Comparison of ENCODE assay signal across 26 cellular contexts in genomic region chr15:96067677-96068076, GRCh38.
"Had no signal": no experiment of that assay in that cellular context is flagged by ENCODE, and none has a peak within 500 bp of the region (broad histone marks: within the 10 kb centered on the region; RNA-seq: fewer than 3 reads in every experiment).

No MANE protein-coding gene starts in this region.

- H3K4me1 ChIP-seq: ascending aorta, breast epithelium had no signal

- H3K36me3 ChIP-seq: ascending aorta, breast epithelium, cardiac muscle cell had no signal

- DNase-seq: activated CD4-positive, alpha-beta memory T cell treated with anti-CD3 and anti-CD28 coated beads for 36 hours; activated CD4-positive, alpha-beta T cell treated with anti-CD3 and anti-CD28 coated beads for 36 hours; activated CD4-positive, alpha-beta T cell treated with anti-CD3 and anti-CD28 coated beads, Interleukin-2, amount 10 ng/mL, durations not matched to agents 24 days and 14 days; activated CD4-positive, CD25-positive, alpha-beta regulatory T cell; activated CD4-positive, CD25-positive, alpha-beta regulatory T cell treated with anti-CD3 and anti-CD28 coated beads, Interleukin-2, amount 50 U/mL, for 72 hours; activated CD8-positive, alpha-beta memory T cell treated with anti-CD3 and anti-CD28 coated beads, Interleukin-2, amount 50 U/mL, for 48 hours; activated CD8-positive, alpha-beta T cell treated with anti-CD3 and anti-CD28 coated beads, Interleukin-2, amount 10 ng/mL, durations not matched to agents 7 days and 5 days; activated gamma-delta T cell; activated naive CD4-positive, alpha-beta T cell; activated naive CD4-positive, alpha-beta T cell treated with anti-CD3 and anti-CD28 coated beads, Interleukin-2, amount 10 ng/mL, durations not matched to agents 7 days and 5 days; activated naive CD8-positive, alpha-beta T cell treated with anti-CD3 and anti-CD28 coated beads, Interleukin-2, amount 10 ng/mL, durations not matched to agents 7 days and 5 days; activated T-cell treated with anti-CD3 and anti-CD28 coated beads for 4 hours; activated T-cell treated with anti-CD3 and anti-CD28 coated beads, Interleukin-2, amount 50 U/mL, for 24 hours; activated T-cell treated with anti-CD3 and anti-CD28 coated beads, Interleukin-2, amount 50 U/mL, for 72 hours; dorsolateral prefrontal cortex; effector memory CD4-positive, alpha-beta T cell; endodermal cell; foreskin fibroblast; head of caudate nucleus; T-helper 1 cell; T-helper 17 cell; T1000 had no signal

- H3K27ac ChIP-seq: ascending aorta, breast epithelium, cardiac muscle cell, coronary artery, dorsolateral prefrontal cortex had no signal

- H3K4me3 ChIP-seq: ascending aorta, breast epithelium, cardiac muscle cell, coronary artery, dorsolateral prefrontal cortex had no signal

- H3K27me3 ChIP-seq: ascending aorta, breast epithelium, cardiac muscle cell had no signal

- H3K9me3 ChIP-seq: ascending aorta, breast epithelium had no signal
